In genomic region chr10:110067960-110068770, GRCh38 we compare ENCODE assay signal across 1 cellular context.
A peak's percentile ranks its signal among the peaks of the same experiment; 100 is the strongest.
TF ChIP-seq lines count a peak whose summit lies in the region.

No MANE protein-coding gene starts in this region.

TF ChIP-seq in K562, 482 proteins besides CTCF, POLR2A, EP300 and RAD21 (continued from another document and continues in another):
- no peak for TF ChIP-seq ATF3 (IDR thresholded peaks at IDR 0.05)
- TF ChIP-seq ATF3 (CRISPR knock-in tag; conservative IDR thresholded peaks at IDR 0.05) = no peak
- no peak for TF ChIP-seq ZNF609 (CRISPR knock-in tag; IDR thresholded peaks at IDR 0.05; ENCODE audit: borderline replicate concordance)
- peak; percentile 33 to 54; a peak in 2 of 4 replicates for TF ChIP-seq TRIM24 (IDR thresholded peaks at IDR 0.05)
- TF ChIP-seq GTF3C2 (IDR thresholded peaks at IDR 0.05; ENCODE audit: borderline replicate concordance, extremely low read depth, insufficient read length) = no peak
- no peak for TF ChIP-seq RBM15 (IDR thresholded peaks at IDR 0.05; ENCODE audit: insufficient read depth, low read length)
- TF ChIP-seq SMAD1 (IDR thresholded peaks at IDR 0.05; ENCODE audit: low read depth, low read length, partially characterized antibody) = no peak
- no peak for TF ChIP-seq TBL1XR1 (IDR thresholded peaks at IDR 0.05; ENCODE audit: low read length in 2 of 2)
- TF ChIP-seq HMG20A (CRISPR knock-in tag; conservative IDR thresholded peaks at IDR 0.05) = no peak
- TF ChIP-seq FOS (IDR thresholded peaks at IDR 0.05; ENCODE audit: extremely low read depth, insufficient read length) = no peak
- no peak for TF ChIP-seq RERE (CRISPR knock-in tag; IDR thresholded peaks at IDR 0.05; ENCODE audit: borderline replicate concordance)
- no peak for TF ChIP-seq RHOXF2B (CRISPR knock-in tag; conservative IDR thresholded peaks at IDR 0.05)
- no peak for TF ChIP-seq ZNF134 (CRISPR knock-in tag; conservative IDR thresholded peaks at IDR 0.05)
- no peak for TF ChIP-seq CHD2 (IDR thresholded peaks at IDR 0.05; ENCODE audit: low read depth, low read length)
- peak; percentile 85 for TF ChIP-seq VEZF1 (CRISPR knock-in tag; IDR thresholded peaks at IDR 0.05)
- TF ChIP-seq HMGXB4 (CRISPR knock-in tag; IDR thresholded peaks at IDR 0.05) = no peak
- TF ChIP-seq CCNT2 (IDR thresholded peaks at IDR 0.05; ENCODE audit: borderline replicate concordance, extremely low read depth, insufficient read length, low read depth, low read length) = no peak
- no peak for TF ChIP-seq ZNF57 (CRISPR knock-in tag; IDR thresholded peaks at IDR 0.05)
- TF ChIP-seq FOXA3 (CRISPR knock-in tag; conservative IDR thresholded peaks at IDR 0.05 in 1 of 2, IDR thresholded peaks at IDR 0.05 in 1 of 2) = no peak
- no peak for TF ChIP-seq KHSRP (IDR thresholded peaks at IDR 0.05)
- no peak for TF ChIP-seq ZNF217 (CRISPR knock-in tag; IDR thresholded peaks at IDR 0.05)
- TF ChIP-seq AFF1 (IDR thresholded peaks at IDR 0.05; ENCODE audit: low read depth in 1 of 2, partially characterized antibody in 2 of 2) = no peak
- TF ChIP-seq ZHX1 (conservative IDR thresholded peaks at IDR 0.05; ENCODE audit: low read length) = no peak
- TF ChIP-seq CTBP1 (IDR thresholded peaks at IDR 0.05; ENCODE audit: borderline replicate concordance) = peak; percentile 85
- no peak for TF ChIP-seq ZBTB1 (CRISPR knock-in tag; IDR thresholded peaks at IDR 0.05; ENCODE audit: borderline replicate concordance, low read depth)
- no peak for TF ChIP-seq ZNF511 (CRISPR knock-in tag; IDR thresholded peaks at IDR 0.05)
- TF ChIP-seq HCFC1 (IDR thresholded peaks at IDR 0.05; ENCODE audit: low read depth, low read length) = no peak
- TF ChIP-seq CCAR2 (IDR thresholded peaks at IDR 0.05; ENCODE audit: low read depth, low read length) = no peak
- TF ChIP-seq ZNF165 (CRISPR knock-in tag; IDR thresholded peaks at IDR 0.05; ENCODE audit: borderline replicate concordance) = no peak
